2 cellular contexts compared by ENCODE assay signal in genomic region chr2:28583899-28584553, GRCh38.
TF ChIP-seq lines count a peak whose summit lies in the region.

No MANE protein-coding gene starts in this region.

TF ChIP-seq in WTC11, 78 proteins besides CTCF, POLR2A, EP300 and RAD21 (continued from another document):
- no peak for TF ChIP-seq AR (CRISPR knock-in tag; IDR thresholded peaks at IDR 0.05)
- TF ChIP-seq NFATC4 (CRISPR knock-in tag; IDR thresholded peaks at IDR 0.05), result no peak
- TF ChIP-seq E2F1 (CRISPR knock-in tag; IDR thresholded peaks at IDR 0.05), result no peak
- no peak for TF ChIP-seq GABPB1 (CRISPR knock-in tag; IDR thresholded peaks at IDR 0.05)
- no peak for TF ChIP-seq SMAD4 (CRISPR knock-in tag; IDR thresholded peaks at IDR 0.05)
- no peak for TF ChIP-seq IRF1 (CRISPR knock-in tag; IDR thresholded peaks at IDR 0.05)
- TF ChIP-seq ELF4 (CRISPR knock-in tag; IDR thresholded peaks at IDR 0.05; ENCODE audit: low read depth), result no peak
- TF ChIP-seq ZNF671 (CRISPR knock-in tag; IDR thresholded peaks at IDR 0.05), result no peak
- TF ChIP-seq ZNF232 (CRISPR knock-in tag; IDR thresholded peaks at IDR 0.05), result no peak
- no peak for TF ChIP-seq MLX (CRISPR knock-in tag; IDR thresholded peaks at IDR 0.05)
- TF ChIP-seq HMGA2 (CRISPR knock-in tag; IDR thresholded peaks at IDR 0.05), result no peak

TF ChIP-seq in HepG2, 621 proteins besides CTCF, POLR2A, EP300 and RAD21 (continued from another document and continues in another):
- TF ChIP-seq ARID5B (CRISPR knock-in tag; IDR thresholded peaks at IDR 0.05) (peak; percentile 49; the same call in 1 of the 2 replicates), ZEB1 (IDR thresholded peaks at IDR 0.05; ENCODE audit: insufficient replicate concordance, low read depth) (no peak), ZNF558 (CRISPR knock-in tag; IDR thresholded peaks at IDR 0.05; ENCODE audit: borderline replicate concordance) (no peak), ZNF891 (CRISPR knock-in tag; IDR thresholded peaks at IDR 0.05) (0 out of 2 replicates have a peak, but pooled peaks have one; percentile 47), SSRP1 (CRISPR knock-in tag; IDR thresholded peaks at IDR 0.05) (peak; percentile 72; the same call in 1 of the 2 replicates), AFF4 (CRISPR knock-in tag; IDR thresholded peaks at IDR 0.05) (no peak), ZNF687 (CRISPR knock-in tag; IDR thresholded peaks at IDR 0.05) (peak; percentile 18; the same call in 1 of the 2 replicates), DZIP1 (CRISPR knock-in tag; IDR thresholded peaks at IDR 0.05) (peak; percentile 65; the same call in 1 of the 2 replicates), ZNF644 (CRISPR knock-in tag; IDR thresholded peaks at IDR 0.05; ENCODE audit: low read depth) (peak; percentile 65), MEIS2 (CRISPR knock-in tag; IDR thresholded peaks at IDR 0.05) (no peak), PATZ1 (CRISPR knock-in tag; IDR thresholded peaks at IDR 0.05) (peak; percentile 54), SIN3A (IDR thresholded peaks at IDR 0.05; ENCODE audit: borderline replicate concordance, low read depth, low read length) (no peak), XRCC5 (optimal IDR thresholded peaks at IDR 0.05; ENCODE audit: low read length) (peak; percentile 83), ZNF816 (CRISPR knock-in tag; IDR thresholded peaks at IDR 0.05; ENCODE audit: borderline replicate concordance) (no peak), FOXA1 (IDR thresholded peaks at IDR 0.05) (no peak), FOXA1 (CRISPR knock-in tag; IDR thresholded peaks at IDR 0.05) (0 out of 2 replicates have a peak, but pooled peaks have one; percentile 22), NAIF1 (CRISPR knock-in tag; IDR thresholded peaks at IDR 0.05; ENCODE audit: borderline replicate concordance) (no peak), ZBTB44 (CRISPR knock-in tag; IDR thresholded peaks at IDR 0.05) (no peak), ATF3 (CRISPR knock-in tag; IDR thresholded peaks at IDR 0.05) (peak; percentile 61; the same call in 1 of the 2 replicates), ZNF776 (CRISPR knock-in tag; IDR thresholded peaks at IDR 0.05) (no peak), MXI1 (IDR thresholded peaks at IDR 0.05; ENCODE audit: borderline replicate concordance, low read depth, low read length) (0 out of 3 replicates have a peak, but pooled peaks have one; percentile 28), FIP1L1 (IDR thresholded peaks at IDR 0.05; ENCODE audit: borderline replicate concordance, insufficient read depth, low read depth, low read length) (no peak), NFIC (IDR thresholded peaks at IDR 0.05; ENCODE audit: low read length) (no peak), TBL1XR1 (IDR thresholded peaks at IDR 0.05; ENCODE audit: borderline replicate concordance, low read length, partially characterized antibody) (no peak), TFE3 (CRISPR knock-in tag; IDR thresholded peaks at IDR 0.05) (peak; percentile 91), U2AF2 (IDR thresholded peaks at IDR 0.05; ENCODE audit: low read depth, low read length) (no peak), ZNF766 (CRISPR knock-in tag; IDR thresholded peaks at IDR 0.05; ENCODE audit: borderline replicate concordance) (no peak), SNAPC2 (CRISPR knock-in tag; IDR thresholded peaks at IDR 0.05) (no peak), DDIT3 (CRISPR knock-in tag; IDR thresholded peaks at IDR 0.05) (no peak), LCORL (IDR thresholded peaks at IDR 0.05) (no peak), LCORL (CRISPR knock-in tag; IDR thresholded peaks at IDR 0.05) (no peak), ZNF12 (CRISPR knock-in tag; IDR thresholded peaks at IDR 0.05) (0 out of 2 replicates have a peak, but pooled peaks have one; percentile 37), TRIM24 (CRISPR knock-in tag; IDR thresholded peaks at IDR 0.05) (no peak)
